Comparison of ENCODE assay signal across 9 cellular contexts in the genomic region with DNA sequence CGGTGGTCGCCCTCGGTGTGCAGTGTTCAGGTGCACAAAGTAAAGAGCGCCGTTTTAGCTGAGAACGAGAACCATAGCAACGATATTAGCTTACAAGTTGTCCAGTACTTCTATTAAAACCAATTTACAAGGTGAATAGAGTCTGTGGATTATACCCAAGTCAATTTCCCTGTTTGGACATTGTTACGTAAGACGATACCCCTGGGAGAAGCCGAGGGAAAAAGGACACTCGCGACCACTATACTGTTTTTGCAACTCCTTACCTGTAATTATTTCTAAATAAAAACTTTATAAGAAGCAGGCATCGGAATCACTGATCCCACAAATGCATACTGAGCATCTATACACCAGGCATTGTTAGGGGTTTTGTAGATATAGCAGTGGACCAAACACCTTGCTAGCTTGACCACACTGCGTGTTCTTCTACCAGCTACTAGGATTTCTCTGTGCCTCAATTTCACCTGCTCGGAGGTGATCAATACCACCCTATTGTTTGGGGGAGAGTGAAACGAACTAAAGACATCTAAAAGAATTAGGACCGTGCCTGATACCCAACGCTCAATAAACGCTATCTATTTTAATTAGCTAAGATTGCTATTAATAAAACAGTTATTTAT. TPM values are rescaled to one million over a fixed set of nuclear protein-coding genes. Genes with fewer than 3 reads are reported as not detected.
DNase-seq lines count a peak whose midpoint lies in the region; ATAC-seq and TF ChIP-seq lines count a peak whose summit lies in the region.
"Had no signal": no experiment of that assay in that cellular context is flagged by ENCODE, and none has a peak within 500 bp of the region (broad histone marks: within the 10 kb centered on the region; RNA-seq: fewer than 3 reads in every experiment).

No MANE protein-coding gene starts in this region.

- H3K27ac ChIP-seq in suprapubic skin: peak overlapping the region; percentile 98

- H3K4me1 ChIP-seq in suprapubic skin: peaks cover 64% of the 10 kb centered on the region

- peak overlapping the region; percentile 99 for H3K4me3 ChIP-seq in suprapubic skin

- no peak for TF ChIP-seq POLR2A in suprapubic skin (IDR thresholded peaks at IDR 0.05)

- peaks cover 55% of the 10 kb centered on the region for H3K4me1 Mint-ChIP-seq in activated CD4-positive, alpha-beta T cell treated with anti-CD3 and anti-CD28 coated beads for 36 hours
- peaks cover 45% of the 10 kb centered on the region for H3K4me1 Mint-ChIP-seq in activated T-helper 1 cell treated with anti-CD3 and anti-CD28 coated beads, Interleukin-12 subunit alpha, Interleukin-12 subunit beta, Interleukin-2, Interleukin-4 antibody, amounts not matched to agents 30 ng/mL and 10 ng/mL and 1 ng/mL, durations not matched to agents 14 hours and 24 hours and 36 hours (ENCODE audit: low read depth)
- H3K4me1 Mint-ChIP-seq in immature natural killer cell: peaks cover 47 to 58% of the 10 kb centered on the region in 2 donors

- no peak for DNase-seq in activated CD4-positive, alpha-beta T cell treated with anti-CD3 and anti-CD28 coated beads for 36 hours
- no peak for DNase-seq in activated CD4-positive, alpha-beta T cell treated with anti-CD3 and anti-CD28 coated beads, Interleukin-2, amount 50 U/mL, for 1 hour
- DNase-seq in activated T-helper 1 cell treated with anti-CD3 and anti-CD28 coated beads, Interleukin-12 subunit alpha, Interleukin-12 subunit beta, Interleukin-2, Interleukin-4 antibody, amounts not matched to agents 30 ng/mL and 10 ng/mL and 1 ng/mL, durations not matched to agents 14 hours and 24 hours and 36 hours (ENCODE audit: low spot score): no peak
- no peak for DNase-seq in immature natural killer cell
- no peak for DNase-seq in suprapubic skin (ENCODE audit: low spot score in 2 of 2)
- no peak for DNase-seq in AML-193 (lab: John Stamatoyannopoulos, UW)
- no peak for DNase-seq in iPS-NIHi11 (ENCODE audit: low spot score)
- no peak for DNase-seq in cortex of kidney (lab: John Stamatoyannopoulos, UW)

- TF ChIP-seq EP300 in suprapubic skin (IDR thresholded peaks at IDR 0.05): no peak

- peak overlapping the region; percentile 94 for H3K27ac Mint-ChIP-seq in activated CD4-positive, alpha-beta T cell treated with anti-CD3 and anti-CD28 coated beads for 36 hours
- peak overlapping the region; percentile 91 for H3K27ac Mint-ChIP-seq in activated T-helper 1 cell treated with anti-CD3 and anti-CD28 coated beads, Interleukin-12 subunit alpha, Interleukin-12 subunit beta, Interleukin-2, Interleukin-4 antibody, amounts not matched to agents 30 ng/mL and 10 ng/mL and 1 ng/mL, durations not matched to agents 14 hours and 24 hours and 36 hours
- H3K27ac Mint-ChIP-seq in immature natural killer cell: peak overlapping the region; percentile 92 to 97 (median 96)

- no peak for TF ChIP-seq CTCF in suprapubic skin (IDR thresholded peaks at IDR 0.05)

- intact Hi-C loops in activated CD4-positive, alpha-beta T cell treated with anti-CD3 and anti-CD28 coated beads for 36 hours (cut with DNase I, micrococcal nuclease): loop anchor here (1.0 to 10.0 kb wide), 19 partner anchors 14 to 1699 kb away; partner anchors contain the start of genes DAPK3 (in 2 of the 2), ZBTB7A (in 2 of the 2), ANKRD24 (in 1 of the 2) and APBA3 (in 1 of the 2)
- intact Hi-C loops in activated T-helper 1 cell treated with anti-CD3 and anti-CD28 coated beads, Interleukin-12 subunit alpha, Interleukin-12 subunit beta, Interleukin-2, Interleukin-4 antibody, amounts not matched to agents 30 ng/mL and 10 ng/mL and 1 ng/mL, durations not matched to agents 14 hours and 24 hours and 36 hours (cut with micrococcal nuclease): loop anchor here (1.0 to 2.0 kb wide), 9 partner anchors 22 to 485 kb away; partner anchors contain the start of genes HMG20B, MAP2K2, MRPL54 and PIAS4

- ATAC-seq in activated CD4-positive, alpha-beta T cell treated with anti-CD3 and anti-CD28 coated beads for 36 hours: no peak

- CTCF ChIA-PET in activated CD4-positive, alpha-beta T cell treated with anti-CD3 and anti-CD28 coated beads for 36 hours (lab: Charles Lee): interaction anchor here (0.6 to 1.7 kb wide), 11 partner anchors 10 to 359 kb away, joined by 3 to 11 read pairs (median 5); partner anchors contain the start of gene DAPK3

- peak overlapping the region; percentile 87 for H3K4me3 Mint-ChIP-seq in activated CD4-positive, alpha-beta T cell treated with anti-CD3 and anti-CD28 coated beads for 36 hours
- H3K4me3 Mint-ChIP-seq in activated T-helper 1 cell treated with anti-CD3 and anti-CD28 coated beads, Interleukin-12 subunit alpha, Interleukin-12 subunit beta, Interleukin-2, Interleukin-4 antibody, amounts not matched to agents 30 ng/mL and 10 ng/mL and 1 ng/mL, durations not matched to agents 14 hours and 24 hours and 36 hours: peak overlapping the region; percentile 93
- H3K4me3 Mint-ChIP-seq in immature natural killer cell: peak overlapping the region; percentile 90 to 98 (median 98)

- no peaks in the 10 kb centered on the region for H3K27me3 Mint-ChIP-seq in activated CD4-positive, alpha-beta T cell treated with anti-CD3 and anti-CD28 coated beads for 36 hours
- H3K27me3 Mint-ChIP-seq in activated T-helper 1 cell treated with anti-CD3 and anti-CD28 coated beads, Interleukin-12 subunit alpha, Interleukin-12 subunit beta, Interleukin-2, Interleukin-4 antibody, amounts not matched to agents 30 ng/mL and 10 ng/mL and 1 ng/mL, durations not matched to agents 14 hours and 24 hours and 36 hours (ENCODE audit: insufficient read depth): peaks cover 2% of the 10 kb centered on the region
- peaks cover 20 to 46% (median 38%) of the 10 kb centered on the region in 3 donors for H3K27me3 Mint-ChIP-seq in immature natural killer cell (ENCODE audit: low read depth in 3 of 3)

- peaks cover 45% of the 10 kb centered on the region for H3K36me3 Mint-ChIP-seq in activated CD4-positive, alpha-beta T cell treated with anti-CD3 and anti-CD28 coated beads for 36 hours (ENCODE audit: low read depth)
- peaks cover 32% of the 10 kb centered on the region for H3K36me3 Mint-ChIP-seq in activated T-helper 1 cell treated with anti-CD3 and anti-CD28 coated beads, Interleukin-12 subunit alpha, Interleukin-12 subunit beta, Interleukin-2, Interleukin-4 antibody, amounts not matched to agents 30 ng/mL and 10 ng/mL and 1 ng/mL, durations not matched to agents 14 hours and 24 hours and 36 hours (ENCODE audit: low read depth)
- H3K36me3 Mint-ChIP-seq in immature natural killer cell: peaks cover 0 to 24% (median 13%) of the 10 kb centered on the region in 3 donors

- H3K36me3 ChIP-seq in suprapubic skin: peaks cover 35% of the 10 kb centered on the region

- H3K9me3 ChIP-seq in suprapubic skin: no peaks in the 10 kb centered on the region

- POLR2A ChIA-PET in activated CD4-positive, alpha-beta T cell treated with anti-CD3 and anti-CD28 coated beads for 36 hours (lab: Charles Lee): interaction anchor here (0.6 to 2.8 kb wide), 9 partner anchors 10 to 491 kb away, joined by 3 to 30 read pairs (median 3); partner anchors contain the start of genes DAPK3 and PIAS4

- H3K9me3 Mint-ChIP-seq in activated CD4-positive, alpha-beta T cell treated with anti-CD3 and anti-CD28 coated beads for 36 hours (ENCODE audit: low read depth): no peaks in the 10 kb centered on the region
- H3K9me3 Mint-ChIP-seq in activated T-helper 1 cell treated with anti-CD3 and anti-CD28 coated beads, Interleukin-12 subunit alpha, Interleukin-12 subunit beta, Interleukin-2, Interleukin-4 antibody, amounts not matched to agents 30 ng/mL and 10 ng/mL and 1 ng/mL, durations not matched to agents 14 hours and 24 hours and 36 hours: no peaks in the 10 kb centered on the region
- H3K9me3 Mint-ChIP-seq in immature natural killer cell: no peaks in the 10 kb centered on the region

- 4% methylated on average over 16 of the region's 19 CpGs for WGBS in suprapubic skin

- H3K27me3 ChIP-seq in suprapubic skin: no peaks in the 10 kb centered on the region

RNA-seq across cellular contexts. Expression of gene EEF2, which starts 0.5 kb away (rescaled TPM):
- 1,000 to 10,000 TPM; 3,116 to 3,255 TPM for total RNA-seq in activated CD4-positive, alpha-beta T cell treated with anti-CD3 and anti-CD28 coated beads for 36 hours
- total RNA-seq in activated T-helper 1 cell treated with anti-CD3 and anti-CD28 coated beads, Interleukin-12 subunit alpha, Interleukin-12 subunit beta, Interleukin-2, Interleukin-4 antibody, amounts not matched to agents 30 ng/mL and 10 ng/mL and 1 ng/mL, durations not matched to agents 14 hours and 24 hours and 36 hours: 2,359 TPM in 2 replicates
- polyA plus RNA-seq in immature natural killer cell: 100 to 1,000 TPM; 167 to 381 (median 325) TPM
- total RNA-seq in suprapubic skin: 1,000 to 10,000 TPM; 1,423 to 2,137 (median 2,023) TPM

RNA-seq across cellular contexts. Expression of gene DAPK3, which starts 14.9 kb away (rescaled TPM):
- total RNA-seq in activated CD4-positive, alpha-beta T cell treated with anti-CD3 and anti-CD28 coated beads for 36 hours: 10 to 100 TPM; 26.7 to 27.6 TPM
- total RNA-seq in activated T-helper 1 cell treated with anti-CD3 and anti-CD28 coated beads, Interleukin-12 subunit alpha, Interleukin-12 subunit beta, Interleukin-2, Interleukin-4 antibody, amounts not matched to agents 30 ng/mL and 10 ng/mL and 1 ng/mL, durations not matched to agents 14 hours and 24 hours and 36 hours: 47.2 and 47.3 TPM in 2 replicates
- polyA plus RNA-seq in immature natural killer cell: 10 to 100 TPM; 28.3 to 45.3 (median 29.6) TPM
- total RNA-seq in suprapubic skin: 10 to 100 TPM; 56.5 to 71.8 (median 61.7) TPM

RNA-seq across cellular contexts. Expression of gene PIAS4, which starts 21.8 kb away (rescaled TPM):
- total RNA-seq in activated CD4-positive, alpha-beta T cell treated with anti-CD3 and anti-CD28 coated beads for 36 hours: 10 to 100 TPM; 23.0 to 37.3 TPM
- total RNA-seq in activated T-helper 1 cell treated with anti-CD3 and anti-CD28 coated beads, Interleukin-12 subunit alpha, Interleukin-12 subunit beta, Interleukin-2, Interleukin-4 antibody, amounts not matched to agents 30 ng/mL and 10 ng/mL and 1 ng/mL, durations not matched to agents 14 hours and 24 hours and 36 hours: 37.6 and 41.0 TPM in 2 replicates
- 1 to 10 TPM; 6.1 to 8.5 (median 7.3) TPM for polyA plus RNA-seq in immature natural killer cell
- total RNA-seq in suprapubic skin: 10 to 100 TPM; 17.1 to 28.7 (median 22.6) TPM

RNA-seq across cellular contexts. Expression of gene NMRK2, which starts 52.9 kb away (rescaled TPM):
- not detected for total RNA-seq in activated CD4-positive, alpha-beta T cell treated with anti-CD3 and anti-CD28 coated beads for 36 hours
- total RNA-seq in activated T-helper 1 cell treated with anti-CD3 and anti-CD28 coated beads, Interleukin-12 subunit alpha, Interleukin-12 subunit beta, Interleukin-2, Interleukin-4 antibody, amounts not matched to agents 30 ng/mL and 10 ng/mL and 1 ng/mL, durations not matched to agents 14 hours and 24 hours and 36 hours: not detected in 2 replicates
- not detected for polyA plus RNA-seq in immature natural killer cell
- not detected for total RNA-seq in suprapubic skin
- total RNA-seq: T-helper 2 cell treated with Interferon-gamma antibody and Interleukin-4, amounts not matched to agents 100 ng/mL and 5 ng/mL, for 36 hours had no signal
